8 cellular contexts compared by ENCODE assay signal in genomic region chr12:96489392-96490056, GRCh38. TPM values are rescaled to one million over a fixed set of nuclear protein-coding genes. Genes with fewer than 3 reads are reported as not detected.
DNase-seq lines count a peak whose midpoint lies in the region; ATAC-seq and TF ChIP-seq lines count a peak whose summit lies in the region.

CFAP54 (plus strand) TSS chr12:96489577; CDS start chr12:96489610, 33 bp downstream.

- H3K9ac ChIP-seq in neural progenitor cell, result peak within 1 kb of the TSS; percentile 3
- peak within 1 kb of the TSS; percentile 75 to 80 for H3K9ac ChIP-seq in stomach smooth muscle (ENCODE audit: low read length in 2 of 2)

- peaks cover 3% of the 10 kb centered on the region for H3K36me3 Mint-ChIP-seq in neural progenitor cell

- H3K79me2 ChIP-seq in neural progenitor cell (ENCODE audit: low read depth), result no peaks in the 10 kb centered on the region

- no peaks in the 10 kb centered on the region for H3F3A ChIP-seq in neural progenitor cell (ENCODE audit: low read depth)

- ATAC-seq in foreskin keratinocyte, result peak; percentile 89

- peak within 1 kb of the TSS; percentile 100 for H2AFZ ChIP-seq in neural progenitor cell (replicated peaks)

- H3K9me3 ChIP-seq in MG63 (no peaks in the 10 kb centered on the region), neural progenitor cell (ENCODE audit: low read depth) (no peaks in the 10 kb centered on the region), stomach smooth muscle (ENCODE audit: control insufficient read depth in 2 of 2, low read length in 2 of 2) (no peaks in the 10 kb centered on the region)

- TF ChIP-seq CTCF in foreskin keratinocyte (conservative IDR thresholded peaks at IDR 0.05) (peak; percentile 99), neural progenitor cell (IDR thresholded peaks at IDR 0.05) (peak; percentile 86)

- no peaks in the 10 kb centered on the region for H3K9me3 Mint-ChIP-seq in neural progenitor cell

- peaks cover 26% of the 10 kb centered on the region for H3K4me1 ChIP-seq in foreskin keratinocyte
- H3K4me1 ChIP-seq in neural progenitor cell, result no peaks in the 10 kb centered on the region
- H3K4me1 ChIP-seq in stomach smooth muscle (ENCODE audit: control insufficient read depth, insufficient read depth, low read length), result peaks cover 4% of the 10 kb centered on the region

- peaks cover 7% of the 10 kb centered on the region for H3K27me3 ChIP-seq in H7 (ENCODE audit: control insufficient read depth, insufficient read depth, low read length)
- H3K27me3 ChIP-seq in MG63, result no peaks in the 10 kb centered on the region
- no peaks in the 10 kb centered on the region for H3K27me3 ChIP-seq in foreskin keratinocyte
- peaks cover 19% of the 10 kb centered on the region for H3K27me3 ChIP-seq in neural progenitor cell
- H3K27me3 ChIP-seq in stomach smooth muscle (ENCODE audit: control insufficient read depth in 1 of 2, insufficient read depth in 2 of 2, low read length in 2 of 2), result no peaks in the 10 kb centered on the region

- no peaks in the 10 kb centered on the region for H4K20me1 ChIP-seq in neural progenitor cell (ENCODE audit: low read depth)

- peaks cover 18% of the 10 kb centered on the region for H3K4me1 Mint-ChIP-seq in neural progenitor cell

- H3K27ac ChIP-seq in foreskin keratinocyte (peak within 1 kb of the TSS; percentile 58), neural progenitor cell (no peak within 1 kb of the TSS), stomach smooth muscle (ENCODE audit: low read length) (peak within 1 kb of the TSS; percentile 49)

- peak within 1 kb of the TSS; percentile 65 for H3K4me3 ChIP-seq in H7 (ENCODE audit: insufficient read depth, low read depth, low read length)
- H3K4me3 ChIP-seq in MG63, result peak within 1 kb of the TSS; percentile 70
- H3K4me3 ChIP-seq in neural progenitor cell, result peak within 1 kb of the TSS; percentile 85
- H3K4me3 ChIP-seq in stomach smooth muscle (ENCODE audit: low read length in 2 of 2), result peak within 1 kb of the TSS; percentile 81 to 86

- peaks cover 4% of the 10 kb centered on the region for H3K27me3 Mint-ChIP-seq in neural progenitor cell (ENCODE audit: insufficient read depth, low read depth)

- peak within 1 kb of the TSS; percentile 92 for H3K4me2 ChIP-seq in neural progenitor cell

- DNase-seq in EH (ENCODE audit: low read depth), result peak; percentile 92
- peak; percentile 93 for DNase-seq in H7
- peak; percentile 92 for DNase-seq in MG63
- DNase-seq in SHP77 treated with DMSO at 0.1 percent for 48 hours (lab: John Stamatoyannopoulos, UW), result peak; percentile 73
- DNase-seq in activated gamma-delta T cell treated with Interleukin-2 at 50 U/mL for 16 hours, result peak; percentile 95
- DNase-seq in foreskin keratinocyte, result peak; percentile 72 to 86
- DNase-seq in neural progenitor cell (ENCODE audit: low spot score), result peak; percentile 99

- H3K4me3 Mint-ChIP-seq in neural progenitor cell, result peak within 1 kb of the TSS; percentile 94

- H3K36me3 ChIP-seq in H7 (replicated peaks; ENCODE audit: control insufficient read depth, insufficient read depth, low read length) (no peaks in the 10 kb centered on the region), MG63 (no peaks in the 10 kb centered on the region), neural progenitor cell (no peaks in the 10 kb centered on the region), stomach smooth muscle (ENCODE audit: control insufficient read depth in 2 of 2, insufficient read depth in 2 of 2, low read length in 2 of 2) (no peaks in the 10 kb centered on the region)

- peak within 1 kb of the TSS; percentile 97 for H3K27ac Mint-ChIP-seq in neural progenitor cell

RNA-seq across cellular contexts. Expression of gene CFAP54, which starts in this region (rescaled TPM):
- not detected in 2 replicates for total RNA-seq in H7 (2014; rRNA removed; shearing (Covaris generic))
- total RNA-seq in MG63 (2014; rRNA removed; shearing (Covaris generic); ENCODE audit: low replicate concordance), result not detected in 2 replicates
- 0.78 and 0.85 TPM in 2 replicates for total RNA-seq in foreskin keratinocyte
- polyA plus RNA-seq in foreskin keratinocyte, result 0.35 and 0.43 TPM in 2 replicates
- total RNA-seq in neural progenitor cell (ENCODE audit: low replicate concordance), result 1.6 and 4.2 TPM in 2 replicates

Comparison
In these comparisons a context has a peak if more than half of its experiments do, and no peak if none do; other contexts are left out.
1. Peak in DNase-seq and H3K4me3 ChIP-seq in H7; RNA of the gene not detected or under 1 TPM.
2. Peak in DNase-seq and H3K4me3 ChIP-seq in MG63; RNA of the gene not detected or under 1 TPM.
3. Peak in DNase-seq, ATAC-seq and H3K27ac ChIP-seq in foreskin keratinocyte; RNA of the gene not detected or under 1 TPM.